8 cellular contexts compared by ENCODE assay signal in the genomic region with DNA sequence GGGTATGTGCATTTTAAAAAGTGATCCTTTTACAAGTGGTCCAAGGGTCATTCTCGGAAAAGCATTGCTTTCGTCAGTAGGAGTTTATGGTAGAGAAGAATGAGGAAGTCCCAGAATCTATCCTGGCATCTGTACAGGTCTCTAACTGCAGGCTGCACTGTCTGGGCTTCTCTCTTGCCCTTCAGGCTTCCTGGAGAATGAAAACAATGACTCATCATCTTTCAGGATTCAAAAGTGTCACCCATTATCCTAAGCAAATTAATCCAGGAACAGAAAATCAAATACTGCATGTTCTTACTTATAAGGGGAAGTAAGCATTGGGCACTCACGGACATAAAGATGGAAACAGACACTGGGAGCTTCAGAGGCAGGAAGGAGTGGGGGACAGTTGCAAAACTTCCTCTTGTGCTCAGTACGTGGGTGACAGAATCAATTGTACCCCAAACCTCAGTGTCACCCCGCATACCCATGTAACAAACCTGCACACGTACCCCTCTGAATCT.
DNase-seq lines count a peak whose midpoint lies in the region; FAIRE-seq and TF ChIP-seq lines count a peak whose summit lies in the region.

No MANE protein-coding gene starts in this region.

- TF ChIP-seq CTCF in WERI-Rb-1 (IDR thresholded peaks at IDR 0.05; ENCODE audit: low read depth, low read length) = no peak

- no peaks in the 10 kb centered on the region for H3K4me1 Mint-ChIP-seq in T-helper 2 cell treated with Interferon-gamma antibody and Interleukin-4, amounts not matched to agents 5 μg/mL and 100 μg/mL, for 36 hours (ENCODE audit: low read depth)

- no peaks in the 10 kb centered on the region for H3K36me3 ChIP-seq in small intestine (ENCODE audit: control insufficient read depth in 2 of 2, insufficient read depth in 2 of 2, low read length in 2 of 2)
- H3K36me3 ChIP-seq in WERI-Rb-1 = no peaks in the 10 kb centered on the region

- H3K36me3 Mint-ChIP-seq in T-helper 2 cell treated with Interferon-gamma antibody and Interleukin-4, amounts not matched to agents 5 μg/mL and 100 μg/mL, for 36 hours (ENCODE audit: low read depth) = no peaks in the 10 kb centered on the region

- H3K27ac Mint-ChIP-seq in T-helper 2 cell treated with Interferon-gamma antibody and Interleukin-4, amounts not matched to agents 5 μg/mL and 100 μg/mL, for 36 hours = no peak overlapping the region

- H3K9me3 ChIP-seq in small intestine (ENCODE audit: control insufficient read depth, low read depth) = no peaks in the 10 kb centered on the region
- no peaks in the 10 kb centered on the region for H3K9me3 ChIP-seq in WERI-Rb-1 (ENCODE audit: severe bottlenecking)

- no peaks in the 10 kb centered on the region for H3K9me3 Mint-ChIP-seq in T-helper 2 cell treated with Interferon-gamma antibody and Interleukin-4, amounts not matched to agents 5 μg/mL and 100 μg/mL, for 36 hours

- H3K27me3 ChIP-seq in small intestine (ENCODE audit: control insufficient read depth in 2 of 2, insufficient read depth in 2 of 2, low read length in 2 of 2) = no peaks in the 10 kb centered on the region
- H3K27me3 ChIP-seq in WERI-Rb-1 (ENCODE audit: insufficient read depth, low read depth, severe bottlenecking) = no peaks in the 10 kb centered on the region

- peak; percentile 81 for FAIRE-seq in small intestine (lab: Jason Lieb, UNC)

- peaks cover 11 to 27% of the 10 kb centered on the region in 2 donors for H3K4me1 ChIP-seq in small intestine (ENCODE audit: control insufficient read depth in 2 of 2, insufficient read depth in 1 of 2, low read depth in 1 of 2, low read length in 1 of 2)

- peak overlapping the region; percentile 43 to 75 for H3K27ac ChIP-seq in small intestine (ENCODE audit: low read depth in 1 of 2, low read length in 1 of 2)
- no peak overlapping the region for H3K27ac ChIP-seq in WERI-Rb-1

- H3K4me3 ChIP-seq in small intestine (ENCODE audit: low read depth in 1 of 2, low read length in 2 of 2) (no peak overlapping the region), WERI-Rb-1 (ENCODE audit: low read depth, low read length) (no peak overlapping the region)

- WGBS in small intestine, 3 donors = 15 to 36% (median 26%) methylated on average over 6 of the region's 6 CpGs

- peaks cover 7% of the 10 kb centered on the region for H3K27me3 Mint-ChIP-seq in T-helper 2 cell treated with Interferon-gamma antibody and Interleukin-4, amounts not matched to agents 5 μg/mL and 100 μg/mL, for 36 hours (ENCODE audit: low read depth)

- DNase-seq in HCEC 1CT (peak; percentile 89), SKM-1 (lab: John Stamatoyannopoulos, UW; ENCODE audit: unreplicated experiment) (peak; percentile 90), glomerular endothelial cell (ENCODE audit: extremely low read depth, low read depth, low spot score) (peak; percentile 58), small intestine (peak; percentile 97), WERI-Rb-1 (no peak), NCI-H2171 treated with DMSO at 0.1 percent for 48 hours (lab: John Stamatoyannopoulos, UW) (no peak)
- no peak for DNase-seq in stimulated activated CD4-positive, alpha-beta T cell treated with anti-CD3 and anti-CD28 coated beads, Interleukin-4, amount 100 ng/mL, for 24 hours
- no peak for DNase-seq in T-helper 2 cell treated with Interferon-gamma antibody and Interleukin-4, amounts not matched to agents 5 μg/mL and 100 μg/mL, for 36 hours (ENCODE audit: low spot score)

- H3K4me3 Mint-ChIP-seq in T-helper 2 cell treated with Interferon-gamma antibody and Interleukin-4, amounts not matched to agents 5 μg/mL and 100 μg/mL, for 36 hours = no peak overlapping the region

Comparison
In these comparisons a context has a peak if more than half of its experiments do, and no peak if none do; other contexts are left out.
1. DNase-seq: peak in HCEC 1CT (single experiment), SKM-1 (single experiment), glomerular endothelial cell (single experiment) and small intestine (single experiment); none in WERI-Rb-1 (single experiment), stimulated activated CD4-positive, alpha-beta T cell treated with anti-CD3 and anti-CD28 coated beads, Interleukin-4, amount 100 ng/mL, for 24 hours (single experiment), T-helper 2 cell treated with Interferon-gamma antibody and Interleukin-4, amounts not matched to agents 5 μg/mL and 100 μg/mL, for 36 hours (single experiment) and NCI-H2171 treated with DMSO at 0.1 percent for 48 hours (single experiment).